ENCODE assay signal across 8 cellular contexts in the genomic region with DNA sequence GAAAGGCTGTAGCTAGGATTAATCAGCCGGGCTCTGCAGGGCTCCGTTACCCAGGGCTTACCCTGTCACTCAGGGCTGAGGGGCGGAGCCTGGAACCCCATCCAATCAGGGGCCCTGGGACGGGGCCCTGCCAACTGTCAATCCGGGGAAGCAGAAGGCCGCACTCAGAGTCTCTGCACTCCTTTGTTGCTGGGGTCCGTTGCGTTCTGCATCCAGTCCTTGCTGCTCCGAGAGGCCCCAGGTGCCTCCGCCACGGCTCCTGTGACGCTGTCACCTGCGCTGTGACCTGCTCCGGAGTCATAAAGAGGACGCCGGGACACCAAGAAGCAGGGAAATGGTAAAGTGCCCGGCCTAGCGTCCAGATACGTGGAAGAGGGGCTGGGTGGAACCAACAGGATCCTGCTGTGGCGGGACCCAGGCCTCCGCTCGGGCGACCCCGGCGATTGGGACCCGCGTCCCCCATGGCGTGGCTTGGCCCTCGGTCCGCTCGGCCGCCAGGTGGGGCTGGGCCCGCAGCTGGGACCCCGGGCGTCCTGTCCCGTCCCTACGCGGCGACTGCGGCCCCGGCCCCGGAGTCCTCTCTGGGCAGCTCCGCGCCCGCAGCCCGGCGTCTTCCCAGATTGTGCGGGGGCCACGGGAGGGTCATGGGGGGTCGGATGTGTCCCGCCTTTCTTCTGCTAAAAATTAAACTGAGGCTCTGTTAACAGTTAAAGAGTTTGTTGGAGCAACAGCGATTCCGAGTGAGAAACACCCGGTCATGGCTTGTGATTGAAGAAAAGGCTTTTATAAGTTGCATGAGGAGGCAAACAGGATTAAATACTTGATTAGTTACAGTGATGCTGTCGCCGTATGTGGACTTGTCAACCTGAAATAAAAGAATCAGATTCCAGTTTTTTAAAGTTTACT.
DNase-seq lines count a peak whose midpoint lies in the region; ATAC-seq lines count a peak whose summit lies in the region.

A gene (plus strand): TSS at position 133 of the 906 bp plus-strand sequence. CDS start 7,431 bp downstream, outside the sequence.

- DNase-seq in NOMO-1 treated with DMSO at 0.1 percent for 48 hours (lab: John Stamatoyannopoulos, UW; ENCODE audit: unreplicated experiment) = peak; percentile 60
- DNase-seq in activated CD8-positive, alpha-beta memory T cell treated with anti-CD3 and anti-CD28 coated beads, Interleukin-2, amount 50 U/mL, for 4 hours = peak; percentile 85
- peak; percentile 98 for DNase-seq in epidermal melanocyte (ENCODE audit: insufficient read length, low spot score)
- DNase-seq in middle frontal gyrus (ENCODE audit: extremely low spot score, low spot score) = peak; percentile 84
- DNase-seq in stimulated activated CD8-positive, alpha-beta memory T cell treated with anti-CD3 and anti-CD28 coated beads, Interleukin-15, amount 100 ng/mL, for 4 hours (ENCODE audit: low read depth in 2 of 2) = peak; percentile 63 to 76

- peak within 1 kb of the TSS; percentile 89 for H3K27ac ChIP-seq in BLaER1

- ATAC-seq in GM19328 (IDR thresholded peaks at IDR 0.05; ENCODE audit: unreplicated experiment) (peak; percentile 91), HG03558 (IDR thresholded peaks at IDR 0.05; ENCODE audit: extremely low read depth, unreplicated experiment) (peak; percentile 76)

- peaks cover 19% of the 10 kb centered on the region for H3K36me3 ChIP-seq in BLaER1

- H3K4me3 ChIP-seq in BLaER1 = peak within 1 kb of the TSS; percentile 85

- peaks cover 28% of the 10 kb centered on the region for H3K4me1 ChIP-seq in BLaER1

- no peaks in the 10 kb centered on the region for H3K27me3 ChIP-seq in BLaER1

- H3K4me2 ChIP-seq in BLaER1 = peak within 1 kb of the TSS; percentile 85

- peaks cover 40% of the 10 kb centered on the region for H3K9me3 ChIP-seq in BLaER1

- H3K9ac ChIP-seq in BLaER1 = peak within 1 kb of the TSS; percentile 91

- no peaks in the 10 kb centered on the region for H4K20me1 ChIP-seq in BLaER1

Comparison
In these comparisons a context has a peak if more than half of its experiments do, and no peak if none do; other contexts are left out.
1. Peak in every context shown above with its lines: DNase-seq, ATAC-seq, H3K4me3 ChIP-seq and H3K27ac ChIP-seq.